Comparison of ENCODE assay signal across 35 cellular contexts in the genomic region with DNA sequence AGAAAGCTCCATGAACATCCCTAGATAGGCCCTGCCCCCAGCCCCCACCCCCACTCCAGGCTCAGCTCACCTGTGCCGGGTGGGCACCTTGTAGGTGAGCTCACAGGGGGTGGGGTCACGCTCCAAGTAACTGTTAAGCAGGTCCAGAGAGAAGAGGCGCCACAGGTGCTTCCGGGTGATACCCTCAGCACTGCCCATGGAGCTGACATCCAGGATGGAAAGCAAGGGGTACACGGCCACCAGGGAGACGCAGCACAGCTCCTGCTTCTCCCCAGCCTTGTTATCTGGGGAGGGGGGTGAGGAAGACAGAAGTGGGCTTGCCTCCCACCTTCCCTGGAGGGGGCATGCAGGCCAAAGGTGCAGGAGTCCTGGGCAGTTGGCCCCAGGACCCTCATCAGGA. TPM values are rescaled to one million over a fixed set of nuclear protein-coding genes. Genes with fewer than 3 reads are reported as not detected.
"Had no signal": no experiment of that assay in that cellular context is flagged by ENCODE, and none has a peak within 500 bp of the region (broad histone marks: within the 10 kb centered on the region; RNA-seq: fewer than 3 reads in every experiment).

No MANE protein-coding gene starts in this region.

- H3K4me1 Mint-ChIP-seq: naive thymus-derived CD4-positive, alpha-beta T cell; natural killer cell; nephron; stimulated activated effector memory CD8-positive, alpha-beta T cell treated with anti-CD3 and anti-CD28 coated beads, Interleukin-12 subunit alpha, Interleukin-12 subunit beta, amount 100 ng/mL, for 72 hours; stimulated activated naive B cell treated with anti-CD40 and anti-IgM and Interleukin-4, amounts not matched to agents 10 μg/mL and 1 μg/mL and 100 μg/mL, for 72 hours had no signal

- H2AFZ ChIP-seq: neural progenitor cell, parathyroid adenoma had no signal

- H3K9me3 ChIP-seq: neutrophil, ovary, psoas muscle, right lobe of liver, stomach, thoracic aorta, thyroid gland, tibial nerve, upper lobe of left lung, vagina had no signal

- H3K27ac ChIP-seq: neural progenitor cell, neutrophil, ovary, parathyroid adenoma, psoas muscle, right lobe of liver, skin epidermis, stomach, thoracic aorta, thyroid gland, tibial nerve, upper lobe of left lung, vagina had no signal

- H3K4me3 Mint-ChIP-seq: naive thymus-derived CD4-positive, alpha-beta T cell; natural killer cell; nephron; neural progenitor cell; stimulated activated effector memory CD8-positive, alpha-beta T cell treated with anti-CD3 and anti-CD28 coated beads, Interleukin-12 subunit alpha, Interleukin-12 subunit beta, amount 100 ng/mL, for 72 hours; stimulated activated naive B cell treated with anti-CD40 and anti-IgM and Interleukin-4, amounts not matched to agents 10 μg/mL and 1 μg/mL and 100 μg/mL, for 72 hours; stimulated activated naive CD8-positive, alpha-beta T cell treated with anti-CD3 and anti-CD28 coated beads, Interleukin-15, Interleukin-2, amounts not matched to agents 100 ng/mL and 50 ng/mL, for 24 hours had no signal

- DNase-seq: naive thymus-derived CD4-positive, alpha-beta T cell; natural killer cell; nucleus accumbens; ovary; right cardiac atrium; right lobe of liver; stimulated activated CD4-positive, alpha-beta T cell treated with anti-CD3 and anti-CD28 coated beads, Interleukin-15, amount 100 ng/mL, for 24 hours; stimulated activated CD4-positive, alpha-beta T cell treated with anti-CD3 and anti-CD28 coated beads, Interleukin-2, amount 100 ng/mL, for 24 hours; stimulated activated CD4-positive, alpha-beta T cell treated with anti-CD3 and anti-CD28 coated beads, Interleukin-2, amount 100 ng/mL, for 48 hours; stimulated activated CD4-positive, alpha-beta T cell treated with anti-CD3 and anti-CD28 coated beads, Interleukin-4, amount 100 ng/mL, for 24 hours; stimulated activated naive B cell treated with anti-CD40 and anti-IgM and Interleukin-4, amounts not matched to agents 10 μg/mL and 1 μg/mL and 100 μg/mL, for 72 hours; stimulated activated naive CD4-positive, alpha-beta T cell treated with Interleukin-2 at 50 U/mL for 16 hours; stomach; thyroid gland; trophoblast cell; upper lobe of left lung had no signal

- ATAC-seq: naive thymus-derived CD4-positive, alpha-beta T cell; natural killer cell; psoas muscle; right cardiac atrium; right lobe of liver; stimulated activated effector memory CD8-positive, alpha-beta T cell treated with anti-CD3 and anti-CD28 coated beads, Interleukin-12 subunit alpha, Interleukin-12 subunit beta, amount 100 ng/mL, for 72 hours; stimulated activated naive B cell treated with anti-CD40 and anti-IgM and Interleukin-4, amounts not matched to agents 10 μg/mL and 1 μg/mL and 100 μg/mL, for 72 hours had no signal

- H3K4me3 ChIP-seq: neural progenitor cell, ovary, psoas muscle, right lobe of liver, skin epidermis, smooth muscle cell, stomach, thoracic aorta, thyroid gland, tibial nerve, upper lobe of left lung, vagina had no signal

- H3K4me1 ChIP-seq: parathyroid adenoma, psoas muscle, right lobe of liver, stomach, thyroid gland, vagina had no signal

- H3K36me3 ChIP-seq: neural progenitor cell, neutrophil, ovary, right lobe of liver, stomach, thoracic aorta, thyroid gland, tibial nerve, upper lobe of left lung, vagina had no signal

- H3K36me3 Mint-ChIP-seq: naive thymus-derived CD4-positive, alpha-beta T cell; natural killer cell; neural progenitor cell; stimulated activated effector memory CD8-positive, alpha-beta T cell treated with anti-CD3 and anti-CD28 coated beads, Interleukin-12 subunit alpha, Interleukin-12 subunit beta, amount 100 ng/mL, for 72 hours; stimulated activated naive B cell treated with anti-CD40 and anti-IgM and Interleukin-4, amounts not matched to agents 10 μg/mL and 1 μg/mL and 100 μg/mL, for 72 hours had no signal

- H3K27me3 Mint-ChIP-seq: stimulated activated naive CD8-positive, alpha-beta T cell treated with anti-CD3 and anti-CD28 coated beads, Interleukin-15, Interleukin-2, amounts not matched to agents 100 ng/mL and 50 ng/mL, for 24 hours had no signal

- H3K9me3 Mint-ChIP-seq: natural killer cell; nephron; neural progenitor cell; stimulated activated effector memory CD8-positive, alpha-beta T cell treated with anti-CD3 and anti-CD28 coated beads, Interleukin-12 subunit alpha, Interleukin-12 subunit beta, amount 100 ng/mL, for 72 hours; stimulated activated naive B cell treated with anti-CD40 and anti-IgM and Interleukin-4, amounts not matched to agents 10 μg/mL and 1 μg/mL and 100 μg/mL, for 72 hours; stimulated activated naive CD8-positive, alpha-beta T cell treated with anti-CD3 and anti-CD28 coated beads, Interleukin-15, Interleukin-2, amounts not matched to agents 100 ng/mL and 50 ng/mL, for 24 hours had no signal

- H3K27ac Mint-ChIP-seq: naive thymus-derived CD4-positive, alpha-beta T cell; natural killer cell; nephron; neural progenitor cell; progenitor cell of endocrine pancreas; stimulated activated effector memory CD8-positive, alpha-beta T cell treated with anti-CD3 and anti-CD28 coated beads, Interleukin-12 subunit alpha, Interleukin-12 subunit beta, amount 100 ng/mL, for 72 hours; stimulated activated naive B cell treated with anti-CD40 and anti-IgM and Interleukin-4, amounts not matched to agents 10 μg/mL and 1 μg/mL and 100 μg/mL, for 72 hours; stimulated activated naive CD8-positive, alpha-beta T cell treated with anti-CD3 and anti-CD28 coated beads, Interleukin-15, Interleukin-2, amounts not matched to agents 100 ng/mL and 50 ng/mL, for 24 hours had no signal

- H3K4me2 ChIP-seq: neural progenitor cell, smooth muscle cell had no signal

- H3K9ac ChIP-seq: neural progenitor cell, parathyroid adenoma had no signal

- H3K27me3 ChIP-seq: ovary, right lobe of liver, thyroid gland, upper lobe of left lung, vagina had no signal

RNA-seq across cellular contexts. Expression of gene CFAP65, which starts 21.9 kb away (rescaled TPM):
- total RNA-seq: naive thymus-derived CD4-positive, alpha-beta T cell; natural killer cell; psoas muscle; right cardiac atrium; right lobe of liver; smooth muscle cell; subcutaneous adipose tissue; thoracic aorta; tibial nerve; ureter; vagina had no signal
- polyA plus RNA-seq: naive thymus-derived CD4-positive, alpha-beta T cell; psoas muscle; right cardiac atrium; smooth muscle cell had no signal

RNA-seq across cellular contexts. Expression of gene CRYBA2, which starts 26.2 kb away (rescaled TPM):
- total RNA-seq: naive thymus-derived CD4-positive, alpha-beta T cell; natural killer cell; omental fat pad; ovary; psoas muscle; renal cortical epithelial cell; right cardiac atrium; right lobe of liver; smooth muscle cell; subcutaneous adipose tissue; temporal lobe; thoracic aorta; thyroid gland; tibial nerve; upper lobe of left lung; ureter; vagina had no signal
- polyA plus RNA-seq: naive thymus-derived CD4-positive, alpha-beta T cell; neural cell; ovary; right cardiac atrium; smooth muscle cell had no signal

RNA-seq across cellular contexts. Expression of gene FEV, which starts 34.5 kb away (rescaled TPM):
- total RNA-seq: naive thymus-derived CD4-positive, alpha-beta T cell; natural killer cell; omental fat pad; psoas muscle; renal cortical epithelial cell; right cardiac atrium; right lobe of liver; smooth muscle cell; subcutaneous adipose tissue; temporal lobe; thoracic aorta; thyroid gland; tibial nerve; upper lobe of left lung; ureter; vagina had no signal
- polyA plus RNA-seq: naive thymus-derived CD4-positive, alpha-beta T cell; neural cell; ovary; psoas muscle; right cardiac atrium; smooth muscle cell had no signal

RNA-seq across cellular contexts. Expression of gene IHH, which starts 41.3 kb away (rescaled TPM):
- total RNA-seq: natural killer cell, psoas muscle, right cardiac atrium, ureter, vagina had no signal
- polyA plus RNA-seq: naive thymus-derived CD4-positive, alpha-beta T cell; neural cell; smooth muscle cell had no signal

RNA-seq across cellular contexts. Expression of gene CDK5R2, which starts 60.0 kb away (rescaled TPM):
- total RNA-seq: naive thymus-derived CD4-positive, alpha-beta T cell; natural killer cell; omental fat pad; ovary; psoas muscle; right cardiac atrium; right lobe of liver; smooth muscle cell; subcutaneous adipose tissue; thoracic aorta; tibial nerve; upper lobe of left lung; ureter had no signal
- polyA plus RNA-seq: naive thymus-derived CD4-positive, alpha-beta T cell; ovary had no signal
